Comparison of ENCODE assay signal across 20 cellular contexts in genomic region chr5:179901462-179901861, GRCh38. TPM values are rescaled to one million over a fixed set of nuclear protein-coding genes. Genes with fewer than 3 reads are reported as not detected.
DNase-seq lines count a peak whose midpoint lies in the region; ATAC-seq and TF ChIP-seq lines count a peak whose summit lies in the region.
"Had no signal": no experiment of that assay in that cellular context is flagged by ENCODE, and none has a peak within 500 bp of the region (broad histone marks: within the 10 kb centered on the region; RNA-seq: fewer than 3 reads in every experiment).

No MANE protein-coding gene starts in this region.

- H3K36me3 ChIP-seq in adrenal gland (replicated peaks in 1 of 2) (peaks cover 0 to 57% of the 10 kb centered on the region in 2 donors), endodermal cell (ENCODE audit: control insufficient read depth, insufficient read depth, low read length) (peaks cover 55% of the 10 kb centered on the region), skeletal muscle tissue (ENCODE audit: control insufficient read depth in 3 of 3, insufficient read depth in 3 of 3, low read length in 3 of 3) (peaks cover 29 to 36% (median 32%) of the 10 kb centered on the region in 3 donors)

- no peak for TF ChIP-seq CTCF in adrenal gland (IDR thresholded peaks at IDR 0.05)
- TF ChIP-seq CTCF in endodermal cell (conservative IDR thresholded peaks at IDR 0.05), result no peak
- TF ChIP-seq CTCF in nephron progenitor cell (IDR thresholded peaks at IDR 0.05), result no peak

- H3K4me1 Mint-ChIP-seq in endodermal cell (no peaks in the 10 kb centered on the region), nephron progenitor cell (peaks cover 23% of the 10 kb centered on the region)

- no peaks in the 10 kb centered on the region for H3K9me3 ChIP-seq in adrenal gland (replicated peaks in 1 of 3)
- H3K9me3 ChIP-seq in endodermal cell (ENCODE audit: control insufficient read depth, low read length), result no peaks in the 10 kb centered on the region
- no peaks in the 10 kb centered on the region for H3K9me3 ChIP-seq in skeletal muscle tissue (ENCODE audit: control insufficient read depth in 3 of 3, low read length in 3 of 3)
- H3K9me3 ChIP-seq: BLaER1 treated with 17β-estradiol and CSF1 and Interleukin-3, amounts not matched to agents 10 nM and 100 nM had no signal

- intact Hi-C loops in adrenal gland (cut with DNase I), result loop anchor here (10.0 kb wide), 4 partner anchors 77 to 183 kb away; partner anchors contain the start of genes MGAT4B (in 1 of the 2), RNF130 (in 1 of the 2) and SQSTM1 (in 1 of the 2)

- no peak overlapping the region for H3K9ac ChIP-seq in endodermal cell (ENCODE audit: extremely low read depth, low read length, poor library complexity, severe bottlenecking)
- H3K9ac ChIP-seq in skeletal muscle tissue (ENCODE audit: low read depth in 1 of 3, low read length in 3 of 3), result no peak overlapping the region

- H3K27me3 ChIP-seq in adrenal gland (no peaks in the 10 kb centered on the region), endodermal cell (ENCODE audit: control insufficient read depth, insufficient read depth, low read length, poor library complexity, severe bottlenecking) (no peaks in the 10 kb centered on the region), skeletal muscle tissue (ENCODE audit: control insufficient read depth in 3 of 3, insufficient read depth in 3 of 3, low read length in 3 of 3) (no peaks in the 10 kb centered on the region)
- H3K27me3 ChIP-seq: BLaER1 treated with 17β-estradiol and CSF1 and Interleukin-3, amounts not matched to agents 10 nM and 100 nM had no signal

- H3K27me3 Mint-ChIP-seq in endodermal cell (ENCODE audit: insufficient read depth) (no peaks in the 10 kb centered on the region), nephron progenitor cell (ENCODE audit: low read depth, poor library complexity) (peaks cover 7% of the 10 kb centered on the region)
- H3K27me3 Mint-ChIP-seq: CD4-positive, alpha-beta T cell had no signal

- WGBS in adrenal gland, 4 donors, result 82 to 94% (median 86%) methylated on average over 6 of the region's 6 CpGs
- 93 to 97% methylated on average over 5 to 6 of the region's 6 CpGs for WGBS in endodermal cell (ENCODE audit: insufficient coverage in 1 of 2, insufficient read length in 1 of 2), 2 experiments

- DNase-seq in adrenal gland (no peak), endodermal cell (peak; percentile 6), nephron progenitor cell (no peak), iPS-NIHi11 (ENCODE audit: low spot score) (no peak), NCI-H1092 (lab: John Stamatoyannopoulos, UW) (no peak)
- DNase-seq in NK-92 treated with Interleukin-12 subunit alpha and Interleukin-12 subunit beta, amount 100 ng/mL, for 24 hours (lab: John Stamatoyannopoulos, UW), result no peak
- DNase-seq: CD4-positive, alpha-beta T cell; HCEC 1CT; NCI-H1048; NCI-H1417 treated with DMSO at 0.1 percent for 48 hours; NCI-H1694 treated with DMSO at 0.1 percent for 48 hours; NCI-H2081; NCI-H226; NCI-H510A; NCI-H69; SHP77 had no signal

- H3K4me3 Mint-ChIP-seq in endodermal cell (no peak overlapping the region), nephron progenitor cell (no peak overlapping the region)
- H3K4me3 Mint-ChIP-seq: CD4-positive, alpha-beta T cell had no signal

- H3K36me3 Mint-ChIP-seq in endodermal cell (ENCODE audit: low read depth) (peaks cover 50% of the 10 kb centered on the region), nephron progenitor cell (ENCODE audit: low read depth) (peaks cover 43% of the 10 kb centered on the region)

- no peaks in the 10 kb centered on the region for H3K9me3 Mint-ChIP-seq in endodermal cell
- H3K9me3 Mint-ChIP-seq in nephron progenitor cell, result no peaks in the 10 kb centered on the region
- H3K9me3 Mint-ChIP-seq: CD4-positive, alpha-beta T cell had no signal

- no peak for ATAC-seq in HG02981 (IDR thresholded peaks at IDR 0.05; ENCODE audit: unreplicated experiment)
- ATAC-seq: Panc1 had no signal

- H3K27ac ChIP-seq in adrenal gland (peak overlapping the region; percentile 2 to 69 (median 43)), endodermal cell (ENCODE audit: low read depth, low read length) (no peak overlapping the region), skeletal muscle tissue (ENCODE audit: low read depth, low read length) (peak overlapping the region; percentile 71)
- H3K27ac ChIP-seq: BLaER1 treated with 17β-estradiol and CSF1 and Interleukin-3, amounts not matched to agents 10 nM and 100 nM had no signal

- H3K4me1 ChIP-seq in adrenal gland (replicated peaks in 1 of 2), result peaks cover 24 to 42% of the 10 kb centered on the region in 2 donors
- no peaks in the 10 kb centered on the region for H3K4me1 ChIP-seq in endodermal cell (ENCODE audit: control insufficient read depth, insufficient read depth, low read length)
- H3K4me1 ChIP-seq in skeletal muscle tissue (ENCODE audit: control insufficient read depth in 3 of 3, insufficient read depth in 3 of 3, low read length in 3 of 3), result peaks cover 16 to 31% (median 25%) of the 10 kb centered on the region in 3 donors

- no peak overlapping the region for H3K27ac Mint-ChIP-seq in endodermal cell
- H3K27ac Mint-ChIP-seq in nephron progenitor cell, result peak overlapping the region; percentile 93
- H3K27ac Mint-ChIP-seq: CD4-positive, alpha-beta T cell had no signal

- H3K4me3 ChIP-seq in adrenal gland (no peak overlapping the region), endodermal cell (ENCODE audit: low read length) (no peak overlapping the region), skeletal muscle tissue (ENCODE audit: low read length in 3 of 3) (no peak overlapping the region)
- H3K4me3 ChIP-seq: BLaER1 treated with 17β-estradiol and CSF1 and Interleukin-3, amounts not matched to agents 10 nM and 100 nM had no signal

- no peak for TF ChIP-seq POLR2A in adrenal gland (IDR thresholded peaks at IDR 0.05)

RNA-seq across cellular contexts. Expression of gene TBC1D9B, which starts 6.2 kb away (rescaled TPM):
- 100 to 1,000 TPM in 7 of 8 donors, 10 to 100 TPM in 1; 91.9 to 192 (median 162) TPM for total RNA-seq in adrenal gland
- polyA plus RNA-seq in adrenal gland, result 100 to 1,000 TPM in 1 of 3 donors, 10 to 100 TPM in 2; 80.9 to 127 (median 87.0) TPM
- total RNA-seq in endodermal cell, result 100 to 1,000 TPM; 118 to 127 TPM
- 74.4 TPM for polyA plus RNA-seq in endodermal cell (2013, experiment 1 of 2)
- polyA plus RNA-seq in endodermal cell (2013, experiment 2 of 2), result 68.1 TPM
- 32.9 TPM for total RNA-seq in skeletal muscle tissue

RNA-seq across cellular contexts. Expression of gene MRNIP, which starts 42.8 kb away (rescaled TPM):
- total RNA-seq in adrenal gland, result 10 to 100 TPM; 14.7 to 46.5 (median 32.2) TPM
- polyA plus RNA-seq in adrenal gland, result 100 to 1,000 TPM in 2 of 3 donors, 10 to 100 TPM in 1; 12.3 to 129 (median 104) TPM
- total RNA-seq in endodermal cell, result 10 to 100 TPM; 45.8 to 55.3 TPM
- 34.7 TPM for polyA plus RNA-seq in endodermal cell (2013, experiment 1 of 2)
- 32.0 TPM for polyA plus RNA-seq in endodermal cell (2013, experiment 2 of 2)
- total RNA-seq in skeletal muscle tissue, result 21.4 TPM
